26 cellular contexts compared by ENCODE assay signal in the genomic region with DNA sequence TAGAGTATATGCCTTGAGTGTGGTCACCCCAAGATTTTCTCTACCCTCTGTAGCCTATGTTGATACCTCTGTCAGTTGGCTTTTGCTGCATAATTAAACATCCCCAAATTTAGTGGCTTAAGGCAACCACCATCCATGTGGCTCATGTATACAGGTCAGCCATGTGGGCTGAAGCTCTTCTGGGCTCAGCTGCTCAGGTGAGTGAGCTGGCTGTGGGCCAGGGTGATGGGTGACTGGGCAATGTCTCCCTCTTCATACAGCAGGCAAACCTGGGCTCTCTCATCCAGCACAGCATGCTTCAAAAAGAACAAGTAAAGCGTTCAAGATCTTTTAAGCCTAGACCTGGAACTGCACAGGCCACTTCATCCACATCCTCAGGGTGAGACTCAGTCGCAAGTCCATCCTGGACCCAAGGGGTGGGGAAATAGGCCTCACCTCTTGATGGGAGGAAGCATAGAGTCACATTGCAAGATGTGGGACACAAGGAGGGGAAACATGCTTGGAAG.
A peak's percentile ranks its signal among the peaks of the same experiment; 100 is the strongest.
DNase-seq lines count a peak whose midpoint lies in the region; ATAC-seq, FAIRE-seq and TF ChIP-seq lines count a peak whose summit lies in the region.
"Had no signal": no experiment of that assay in that cellular context is flagged by ENCODE, and none has a peak within 500 bp of the region (broad histone marks: within the 10 kb centered on the region; RNA-seq: fewer than 3 reads in every experiment).

No MANE protein-coding gene starts in this region.

- no peak overlapping the region for H3K4me3 Mint-ChIP-seq in neural progenitor cell
- H3K4me3 Mint-ChIP-seq: GM23338, HFFc6 had no signal

- TF ChIP-seq POLR2A in sigmoid colon (IDR thresholded peaks at IDR 0.05) = no peak

- no peak overlapping the region for H3K9ac ChIP-seq in neural progenitor cell

- H3K36me3 ChIP-seq in left ventricle myocardium inferior = no peaks in the 10 kb centered on the region
- H3K36me3 ChIP-seq in neural progenitor cell = no peaks in the 10 kb centered on the region
- H3K36me3 ChIP-seq in aorta (ENCODE audit: control insufficient read depth in 1 of 2, insufficient read depth in 2 of 2, low read length in 1 of 2) = no peaks in the 10 kb centered on the region
- H3K36me3 ChIP-seq in sigmoid colon = no peaks in the 10 kb centered on the region
- H3K36me3 ChIP-seq: HAP-1, MG63 had no signal

- H3K27ac Mint-ChIP-seq in neural progenitor cell = peak overlapping the region; percentile 40
- H3K27ac Mint-ChIP-seq: GM23338, HFFc6 had no signal

- no peak for TF ChIP-seq EP300 in sigmoid colon (IDR thresholded peaks at IDR 0.05)

- no peak overlapping the region for H2AFZ ChIP-seq in neural progenitor cell (replicated peaks)
- H2AFZ ChIP-seq: GM23338, PC-9 had no signal

- ATAC-seq in left cardiac atrium (no peak), aorta (ENCODE audit: low FRiP score) (peak; percentile 44)
- ATAC-seq: GM12878, GM23338 had no signal

- DNase-seq in DMS79 treated with DMSO at 0.1 percent for 48 hours (lab: John Stamatoyannopoulos, UW) = peak; percentile 26
- DNase-seq in DMS79 (lab: John Stamatoyannopoulos, UW) = no peak
- no peak for DNase-seq in left ventricle myocardium inferior
- DNase-seq in left cardiac atrium = no peak
- no peak for DNase-seq in neural progenitor cell (ENCODE audit: low spot score)
- no peak for DNase-seq in aorta
- no peak for DNase-seq in D721Med (ENCODE audit: insufficient read length, low spot score)
- DNase-seq in sigmoid colon = no peak
- DNase-seq: 8988T, Calu3, DMS153, EL, GDM1, HFFc6, KG1, MG63, NCI-H1048, NCI-H1694, NCI-H2029 treated with DMSO at 0.1 percent for 48 hours, NCI-H510A, NCI-H774, PC-9, SHP77 had no signal

- H3K36me3 Mint-ChIP-seq in neural progenitor cell = no peaks in the 10 kb centered on the region

- WGBS in aorta, 2 donors = 88 to 96% methylated on average over 2 of the region's 2 CpGs
- WGBS in sigmoid colon, 2 donors = 93% methylated on average over 2 of the region's 2 CpGs

- no peak for FAIRE-seq in D721Med (lab: Jason Lieb, UNC)
- FAIRE-seq: GM12878 had no signal

- H3K4me3 ChIP-seq in left ventricle myocardium inferior = no peak overlapping the region
- no peak overlapping the region for H3K4me3 ChIP-seq in neural progenitor cell
- H3K4me3 ChIP-seq in aorta (ENCODE audit: low read length in 2 of 2) = no peak overlapping the region
- no peak overlapping the region for H3K4me3 ChIP-seq in sigmoid colon
- H3K4me3 ChIP-seq: GM12878, GM23338, HAP-1, MG63, PC-9 had no signal

- intact Hi-C loops in left ventricle myocardium inferior (cut with micrococcal nuclease) (no loop called here), left cardiac atrium (cut with DNase I) (no loop called here), aorta (cut with DNase I) (no loop called here), sigmoid colon (cut with DNase I) (no loop called here)

- H3F3A ChIP-seq in neural progenitor cell (ENCODE audit: low read depth) = no peaks in the 10 kb centered on the region

- TF ChIP-seq CTCF in left ventricle myocardium inferior (IDR thresholded peaks at IDR 0.05; ENCODE audit: borderline replicate concordance) = no peak
- TF ChIP-seq CTCF in neural progenitor cell (IDR thresholded peaks at IDR 0.05) = no peak
- no peak for TF ChIP-seq CTCF in D721Med (IDR thresholded peaks at IDR 0.05; ENCODE audit: insufficient read depth, missing control alignments)
- no peak for TF ChIP-seq CTCF in sigmoid colon (IDR thresholded peaks at IDR 0.05)

- H3K9me3 ChIP-seq in left ventricle myocardium inferior (replicated peaks) (no peaks in the 10 kb centered on the region), neural progenitor cell (ENCODE audit: low read depth) (no peaks in the 10 kb centered on the region), aorta (ENCODE audit: control insufficient read depth, low read length) (no peaks in the 10 kb centered on the region), sigmoid colon (no peaks in the 10 kb centered on the region)
- H3K9me3 ChIP-seq: HAP-1, MG63 had no signal

- H3K79me2 ChIP-seq in neural progenitor cell (ENCODE audit: low read depth) = no peaks in the 10 kb centered on the region

- H4K20me1 ChIP-seq in neural progenitor cell (ENCODE audit: low read depth) = no peaks in the 10 kb centered on the region

- H3K4me1 ChIP-seq in left ventricle myocardium inferior = no peaks in the 10 kb centered on the region
- no peaks in the 10 kb centered on the region for H3K4me1 ChIP-seq in neural progenitor cell
- peaks cover 0 to 3% of the 10 kb centered on the region in 2 donors for H3K4me1 ChIP-seq in aorta (ENCODE audit: control insufficient read depth in 1 of 2, insufficient read depth in 2 of 2, low read length in 2 of 2)
- no peaks in the 10 kb centered on the region for H3K4me1 ChIP-seq in sigmoid colon
- H3K4me1 ChIP-seq: HAP-1 had no signal

- H3K27me3 Mint-ChIP-seq in neural progenitor cell (ENCODE audit: insufficient read depth, low read depth) = peaks cover 7% of the 10 kb centered on the region

- no peaks in the 10 kb centered on the region for H3K27me3 ChIP-seq in left ventricle myocardium inferior (ENCODE audit: low read depth)
- H3K27me3 ChIP-seq in neural progenitor cell = no peaks in the 10 kb centered on the region
- no peaks in the 10 kb centered on the region for H3K27me3 ChIP-seq in aorta (ENCODE audit: control insufficient read depth in 1 of 2, insufficient read depth in 2 of 2, low read length in 1 of 2)
- no peaks in the 10 kb centered on the region for H3K27me3 ChIP-seq in sigmoid colon
- H3K27me3 ChIP-seq: MG63 had no signal

- no peaks in the 10 kb centered on the region for H3K9me3 Mint-ChIP-seq in neural progenitor cell
- H3K9me3 Mint-ChIP-seq: GM23338, HFFc6 had no signal

- H3K4me2 ChIP-seq in neural progenitor cell = no peak overlapping the region
- H3K4me2 ChIP-seq: GM23338, PC-9 had no signal

- peaks cover 8% of the 10 kb centered on the region for H3K4me1 Mint-ChIP-seq in neural progenitor cell
- H3K4me1 Mint-ChIP-seq: GM23338 had no signal

- H3K27ac ChIP-seq in left ventricle myocardium inferior (replicated peaks) (peak overlapping the region; percentile 61), neural progenitor cell (no peak overlapping the region), aorta (ENCODE audit: low read depth in 1 of 2, low read length in 2 of 2) (no peak overlapping the region), sigmoid colon (no peak overlapping the region)
- H3K27ac ChIP-seq: PC-9 had no signal
